22 cellular contexts compared by ENCODE assay signal in genomic region chr9:116524778-116525470, GRCh38.
DNase-seq lines count a peak whose midpoint lies in the region; ATAC-seq, FAIRE-seq and TF ChIP-seq lines count a peak whose summit lies in the region.
"Had no signal": no experiment of that assay in that cellular context is flagged by ENCODE, and none has a peak within 500 bp of the region (broad histone marks: within the 10 kb centered on the region; RNA-seq: fewer than 3 reads in every experiment).

No MANE protein-coding gene starts in this region.

- H3K9ac ChIP-seq in liver (ENCODE audit: low read depth in 1 of 2, low read length in 2 of 2) (no peak overlapping the region), neuronal stem cell (ENCODE audit: low read depth, low read length, poor library complexity) (no peak overlapping the region)
- H3K9ac ChIP-seq: BLaER1 treated with 17β-estradiol and CSF1 and Interleukin-3, amounts not matched to agents 10 nM and 100 nM had no signal

- H3K9me3 ChIP-seq in A549 (peaks cover 17% of the 10 kb centered on the region), liver (ENCODE audit: control insufficient read depth in 4 of 4, low read length in 3 of 4) (no peaks in the 10 kb centered on the region), small intestine (ENCODE audit: control insufficient read depth, low read depth) (no peaks in the 10 kb centered on the region), neuronal stem cell (replicated peaks in 1 of 2; ENCODE audit: control insufficient read depth in 2 of 2, insufficient read depth in 1 of 2, low read depth in 1 of 2, low read length in 2 of 2) (peaks cover 4 to 14% of the 10 kb centered on the region in 2 donors)
- no peaks in the 10 kb centered on the region for H3K9me3 ChIP-seq in effector memory CD4-positive, alpha-beta T cell (ENCODE audit: control insufficient read depth, low read length)
- H3K9me3 ChIP-seq: BE2C, HAP-1 had no signal

- DNase-seq in A549 (ENCODE audit: low read depth in 1 of 2, low spot score in 1 of 2) (no peak), left colon (no peak), small intestine (peak; percentile 70), neuronal stem cell (ENCODE audit: low spot score) (no peak)
- DNase-seq in activated CD8-positive, alpha-beta T cell treated with anti-CD3 and anti-CD28 coated beads for 36 hours, result no peak
- DNase-seq in effector memory CD4-positive, alpha-beta T cell, result no peak
- DNase-seq: ACHN; AML-193; BE2C; CD4-positive, alpha-beta T cell; COR-L47; DMS153; DND-41; GDM1; GOT3 had no signal

- H3K27ac Mint-ChIP-seq in activated CD8-positive, alpha-beta T cell treated with anti-CD3 and anti-CD28 coated beads for 36 hours, result no peak overlapping the region
- H3K27ac Mint-ChIP-seq: CD14-positive monocyte; CD4-positive, alpha-beta T cell had no signal

- peak overlapping the region; percentile 35 for H3K4me2 ChIP-seq in A549
- no peak overlapping the region for H3K4me2 ChIP-seq in neuronal stem cell (ENCODE audit: insufficient read depth, low read length, poor library complexity, severe bottlenecking)
- H3K4me2 ChIP-seq: BLaER1 treated with 17β-estradiol and CSF1 and Interleukin-3, amounts not matched to agents 10 nM and 100 nM had no signal

- TF ChIP-seq RAD21 in A549 (conservative IDR thresholded peaks at IDR 0.05 in 1 of 2, IDR thresholded peaks at IDR 0.05 in 1 of 2) (no peak), liver (IDR thresholded peaks at IDR 0.05) (no peak)

- H2AFZ ChIP-seq in neuronal stem cell (ENCODE audit: low read length), result no peak overlapping the region

- H3K4me3 Mint-ChIP-seq in activated CD8-positive, alpha-beta T cell treated with anti-CD3 and anti-CD28 coated beads for 36 hours, result no peak overlapping the region
- H3K4me3 Mint-ChIP-seq: CD14-positive monocyte; CD4-positive, alpha-beta T cell had no signal

- peaks cover 16% of the 10 kb centered on the region for H3K36me3 Mint-ChIP-seq in activated CD8-positive, alpha-beta T cell treated with anti-CD3 and anti-CD28 coated beads for 36 hours (ENCODE audit: low read depth)
- H3K36me3 Mint-ChIP-seq: CD14-positive monocyte had no signal

- H2BK120ac ChIP-seq in neuronal stem cell (ENCODE audit: low read depth, low read length), result no peak overlapping the region

- intact Hi-C loops in left colon (cut with DNase I, micrococcal nuclease), result no loop called here
- intact Hi-C loops in activated CD8-positive, alpha-beta T cell treated with anti-CD3 and anti-CD28 coated beads for 36 hours (cut with micrococcal nuclease), result no loop called here

- H3K79me1 ChIP-seq in neuronal stem cell (ENCODE audit: low read depth, low read length), result no peaks in the 10 kb centered on the region

- CTCF ChIA-PET in A549 (lab: Yijun Ruan, JAX), result interaction anchor here (0.9 to 1.0 kb wide), 2 partner anchors 9 to 47 kb away, joined by 3 read pairs; no protein-coding TSS in a partner anchor
- CTCF ChIA-PET in activated CD8-positive, alpha-beta T cell treated with anti-CD3 and anti-CD28 coated beads for 36 hours (lab: Charles Lee), result no interaction called here

- no peak overlapping the region for H3K4me3 ChIP-seq in A549
- H3K4me3 ChIP-seq in liver (ENCODE audit: low read depth in 1 of 3, low read length in 3 of 3), result peak overlapping the region in 1 of 3 donors; percentile 2
- H3K4me3 ChIP-seq in small intestine (ENCODE audit: low read depth in 1 of 2, low read length in 2 of 2), result no peak overlapping the region
- H3K4me3 ChIP-seq in effector memory CD4-positive, alpha-beta T cell (ENCODE audit: insufficient read depth, low read depth, low read length, poor library complexity, severe bottlenecking), result no peak overlapping the region
- H3K4me3 ChIP-seq in neuronal stem cell (ENCODE audit: low read length in 2 of 2), result no peak overlapping the region
- H3K4me3 ChIP-seq: BLaER1 treated with 17β-estradiol and CSF1 and Interleukin-3, amounts not matched to agents 10 nM and 100 nM; GM12878; HAP-1 had no signal

- H3K4me1 Mint-ChIP-seq in activated CD8-positive, alpha-beta T cell treated with anti-CD3 and anti-CD28 coated beads for 36 hours (ENCODE audit: low read depth), result no peaks in the 10 kb centered on the region
- H3K4me1 Mint-ChIP-seq: CD14-positive monocyte had no signal

- H3K23ac ChIP-seq in neuronal stem cell (ENCODE audit: low read depth, low read length, poor library complexity), result no peak overlapping the region

- no peak overlapping the region for H3K18ac ChIP-seq in neuronal stem cell (ENCODE audit: low read length)

- no peak overlapping the region for H3K4ac ChIP-seq in neuronal stem cell (ENCODE audit: low read length)

- no peak for TF ChIP-seq CTCF in A549 (IDR thresholded peaks at IDR 0.05)
- no peak for TF ChIP-seq CTCF in liver (IDR thresholded peaks at IDR 0.05; ENCODE audit: low read depth, low read length, missing input control)
- no peak for TF ChIP-seq CTCF in activated CD8-positive, alpha-beta T cell treated with anti-CD3 and anti-CD28 coated beads for 36 hours (IDR thresholded peaks at IDR 0.05)

- H4K8ac ChIP-seq in neuronal stem cell (ENCODE audit: low read depth, low read length), result no peak overlapping the region

- no peak for TF ChIP-seq EP300 in A549 (IDR thresholded peaks at IDR 0.05)

- no peak for TF ChIP-seq POLR2A in A549 (IDR thresholded peaks at IDR 0.05; ENCODE audit: low read length)

- no peak overlapping the region for H3K14ac ChIP-seq in neuronal stem cell (ENCODE audit: low read length)

- H2AK5ac ChIP-seq in neuronal stem cell (ENCODE audit: low read depth, low read length), result no peak overlapping the region

- H3K27me3 ChIP-seq in liver (ENCODE audit: control insufficient read depth in 4 of 4, insufficient read depth in 4 of 4, low read length in 3 of 4), result no peaks in the 10 kb centered on the region
- no peaks in the 10 kb centered on the region for H3K27me3 ChIP-seq in small intestine (ENCODE audit: control insufficient read depth in 2 of 2, insufficient read depth in 2 of 2, low read length in 2 of 2)
- no peaks in the 10 kb centered on the region for H3K27me3 ChIP-seq in effector memory CD4-positive, alpha-beta T cell (replicated peaks; ENCODE audit: control insufficient read depth, insufficient read depth, low read length, poor library complexity, severe bottlenecking)
- no peaks in the 10 kb centered on the region for H3K27me3 ChIP-seq in neuronal stem cell (ENCODE audit: control insufficient read depth in 3 of 3, insufficient read depth in 3 of 3, low read depth in 1 of 3, low read length in 3 of 3)
- H3K27me3 ChIP-seq: BE2C; BLaER1 treated with 17β-estradiol and CSF1 and Interleukin-3, amounts not matched to agents 10 nM and 100 nM had no signal

- H4K91ac ChIP-seq in neuronal stem cell (ENCODE audit: low read depth, low read length, poor library complexity), result no peak overlapping the region

- peaks cover 17% of the 10 kb centered on the region; the same call in 2 of the 3 replicates for H3K4me1 ChIP-seq in A549
- H3K4me1 ChIP-seq in liver (ENCODE audit: control insufficient read depth in 4 of 4, insufficient read depth in 4 of 4, low read length in 3 of 4), result peaks cover 7 to 24% (median 14%) of the 10 kb centered on the region in 4 donors
- H3K4me1 ChIP-seq in small intestine (ENCODE audit: control insufficient read depth in 2 of 2, insufficient read depth in 1 of 2, low read depth in 1 of 2, low read length in 1 of 2), result peaks cover 0 to 4% of the 10 kb centered on the region in 2 donors
- H3K4me1 ChIP-seq in effector memory CD4-positive, alpha-beta T cell (ENCODE audit: control insufficient read depth, insufficient read depth, low read length, poor library complexity, severe bottlenecking), result no peaks in the 10 kb centered on the region
- no peaks in the 10 kb centered on the region for H3K4me1 ChIP-seq in neuronal stem cell (ENCODE audit: control insufficient read depth in 2 of 2, insufficient read depth in 1 of 2, low read depth in 1 of 2, low read length in 2 of 2)
- H3K4me1 ChIP-seq: BE2C; BLaER1 treated with 17β-estradiol and CSF1 and Interleukin-3, amounts not matched to agents 10 nM and 100 nM; HAP-1 had no signal

- no peaks in the 10 kb centered on the region for H3K36me3 ChIP-seq in liver (ENCODE audit: control insufficient read depth in 4 of 4, insufficient read depth in 3 of 4, low read depth in 1 of 4, low read length in 3 of 4)
- no peaks in the 10 kb centered on the region for H3K36me3 ChIP-seq in small intestine (ENCODE audit: control insufficient read depth in 2 of 2, insufficient read depth in 2 of 2, low read length in 2 of 2)
- no peaks in the 10 kb centered on the region for H3K36me3 ChIP-seq in effector memory CD4-positive, alpha-beta T cell (ENCODE audit: control insufficient read depth, insufficient read depth, low read length)
- no peaks in the 10 kb centered on the region for H3K36me3 ChIP-seq in neuronal stem cell (replicated peaks in 1 of 2; ENCODE audit: control insufficient read depth in 2 of 2, insufficient read depth in 2 of 2, low read length in 2 of 2)
- H3K36me3 ChIP-seq: BE2C; BLaER1 treated with 17β-estradiol and CSF1 and Interleukin-3, amounts not matched to agents 10 nM and 100 nM; HAP-1 had no signal

- no peak for ATAC-seq in A549
- peak; percentile 71 for ATAC-seq in left colon
- no peak for ATAC-seq in activated CD8-positive, alpha-beta T cell treated with anti-CD3 and anti-CD28 coated beads for 36 hours
- ATAC-seq: GM12878 had no signal

- WGBS in A549 (ENCODE audit: missing lambda C conversion rate), result 62% methylated on average over 3 of the region's 3 CpGs
- WGBS in liver, result 62% methylated on average over 3 of the region's 3 CpGs
- WGBS in small intestine, 3 donors, result 36 to 68% (median 55%) methylated on average over 3 of the region's 3 CpGs
- no CpG with 5 or more reads among the region's 3 CpGs for WGBS in neuronal stem cell (ENCODE audit: extremely low coverage in 2 of 2, insufficient read length in 2 of 2, insufficient replicate concordance in 1 of 2), 2 donors

- FAIRE-seq in A549 (lab: Jason Lieb, UNC), result no peak
- FAIRE-seq in small intestine (lab: Jason Lieb, UNC), result no peak
- FAIRE-seq: A204.1, GM12878 had no signal

- H3K9me3 Mint-ChIP-seq in activated CD8-positive, alpha-beta T cell treated with anti-CD3 and anti-CD28 coated beads for 36 hours, result peaks cover 35% of the 10 kb centered on the region

- H2BK12ac ChIP-seq in neuronal stem cell (ENCODE audit: low read length), result no peak overlapping the region

- H2BK15ac ChIP-seq in neuronal stem cell (ENCODE audit: low read length), result no peak overlapping the region

- H3K27me3 Mint-ChIP-seq in activated CD8-positive, alpha-beta T cell treated with anti-CD3 and anti-CD28 coated beads for 36 hours, result no peaks in the 10 kb centered on the region
- H3K27me3 Mint-ChIP-seq: CD4-positive, alpha-beta T cell had no signal

- POLR2A ChIA-PET in A549 (lab: Yijun Ruan, JAX), result no interaction called here
- POLR2A ChIA-PET in activated CD8-positive, alpha-beta T cell treated with anti-CD3 and anti-CD28 coated beads for 36 hours (lab: Charles Lee), result no interaction called here

- H3K27ac ChIP-seq in A549 (peak overlapping the region in 1 of 2 experiments; percentile 34; a peak in 1 of 6 replicates), liver (ENCODE audit: low read depth in 1 of 2, low read length in 2 of 2) (no peak overlapping the region), small intestine (ENCODE audit: low read depth in 1 of 2, low read length in 1 of 2) (peak overlapping the region in 1 of 2 donors; percentile 17), neuronal stem cell (replicated peaks; ENCODE audit: low read length) (no peak overlapping the region)
- no peak overlapping the region for H3K27ac ChIP-seq in effector memory CD4-positive, alpha-beta T cell (ENCODE audit: insufficient read depth, low read length, poor library complexity, severe bottlenecking)
- H3K27ac ChIP-seq: 22Rv1; BLaER1 treated with 17β-estradiol and CSF1 and Interleukin-3, amounts not matched to agents 10 nM and 100 nM had no signal

- H2BK5ac ChIP-seq in neuronal stem cell (ENCODE audit: low read length), result no peak overlapping the region
